8 cellular contexts compared by ENCODE assay signal in genomic region chr16:15482068-15482747, GRCh38. TPM values are rescaled to one million over a fixed set of nuclear protein-coding genes. Genes with fewer than 3 reads are reported as not detected.
DNase-seq lines count a peak whose midpoint lies in the region; TF ChIP-seq lines count a peak whose summit lies in the region.

No MANE protein-coding gene starts in this region.

- no peak overlapping the region for H3K4me3 ChIP-seq in kidney epithelial cell (ENCODE audit: low read depth, low read length)

- no peaks in the 10 kb centered on the region for H3K36me3 ChIP-seq in kidney epithelial cell (ENCODE audit: control insufficient read depth, insufficient read depth, low read length)

- peak; percentile 19 for TF ChIP-seq CTCF in kidney epithelial cell (IDR thresholded peaks at IDR 0.05; ENCODE audit: insufficient read depth, low read length, poor library complexity, severe bottlenecking)

- DNase-seq in GM03348 (ENCODE audit: low spot score) (peak; percentile 86), astrocyte of the hippocampus (ENCODE audit: low read depth, low spot score) (peak; percentile 81), kidney epithelial cell (ENCODE audit: low read depth) (peak; percentile 99), NCI-H748 (lab: John Stamatoyannopoulos, UW; ENCODE audit: unreplicated experiment) (no peak), cerebellar nuclear complex (lab: John Stamatoyannopoulos, UW) (no peak), Kasumi-1 (lab: John Stamatoyannopoulos, UW) (no peak)
- DNase-seq in stimulated activated CD8-positive, alpha-beta memory T cell treated with anti-CD3 and anti-CD28 coated beads, Interleukin-15, amount 100 ng/mL, for 48 hours (ENCODE audit: low read depth in 2 of 2): peak; percentile 42 to 45

- H3K27me3 ChIP-seq in kidney epithelial cell (ENCODE audit: control insufficient read depth, insufficient read depth, low read length): no peaks in the 10 kb centered on the region

TF ChIP-seq in PFSK-1, 5 proteins besides CTCF, POLR2A, EP300 and RAD21:
- TF ChIP-seq SIN3A (IDR thresholded peaks at IDR 0.05; ENCODE audit: borderline replicate concordance, insufficient read depth, low read length): no peak; the same call in 1 of the 2 replicates
- TF ChIP-seq REST (IDR thresholded peaks at IDR 0.05; ENCODE audit: insufficient read depth in 1 of 2, low read depth in 2 of 2, low read length in 2 of 2): peak in 1 of 2 experiments; percentile 49; a peak in 1 of 4 replicates
- no peak for TF ChIP-seq POLR2AphosphoS5 (IDR thresholded peaks at IDR 0.05; ENCODE audit: low read depth, low read length)
- TF ChIP-seq TAF1 (IDR thresholded peaks at IDR 0.05; ENCODE audit: borderline replicate concordance, insufficient read depth, low read length): no peak
- peak; percentile 22 for TF ChIP-seq FOXP2 (optimal IDR thresholded peaks at IDR 0.05; ENCODE audit: borderline replicate concordance, extremely low read depth, extremely low read length, insufficient read depth)

RNA-seq across cellular contexts. Expression of gene BMERB1, which starts 47.8 kb away (rescaled TPM):
- 9.7 TPM for polyA plus RNA-seq in PFSK-1 (2012; ENCODE audit: insufficient read length, low read depth)
- total RNA-seq in kidney epithelial cell: 23.5 and 29.3 TPM in 2 replicates

Comparison
In these comparisons a context has a peak if more than half of its experiments do, and no peak if none do; other contexts are left out.
1. DNase-seq: peak in GM03348 (single experiment), astrocyte of the hippocampus (single experiment), kidney epithelial cell (single experiment) and stimulated activated CD8-positive, alpha-beta memory T cell treated with anti-CD3 and anti-CD28 coated beads, Interleukin-15, amount 100 ng/mL, for 48 hours (2 of 2); none in NCI-H748 (single experiment), cerebellar nuclear complex (0 of 2) and Kasumi-1 (0 of 2).